Comparison of ENCODE assay signal across 1 cellular context in genomic region chr1:156657161-156657970, GRCh38.
TF ChIP-seq lines count a peak whose summit lies in the region.

No MANE protein-coding gene starts in this region.

TF ChIP-seq in SK-N-SH, 30 proteins besides CTCF, POLR2A, EP300 and RAD21 (continued from another document):
- TF ChIP-seq, protein P1, sequence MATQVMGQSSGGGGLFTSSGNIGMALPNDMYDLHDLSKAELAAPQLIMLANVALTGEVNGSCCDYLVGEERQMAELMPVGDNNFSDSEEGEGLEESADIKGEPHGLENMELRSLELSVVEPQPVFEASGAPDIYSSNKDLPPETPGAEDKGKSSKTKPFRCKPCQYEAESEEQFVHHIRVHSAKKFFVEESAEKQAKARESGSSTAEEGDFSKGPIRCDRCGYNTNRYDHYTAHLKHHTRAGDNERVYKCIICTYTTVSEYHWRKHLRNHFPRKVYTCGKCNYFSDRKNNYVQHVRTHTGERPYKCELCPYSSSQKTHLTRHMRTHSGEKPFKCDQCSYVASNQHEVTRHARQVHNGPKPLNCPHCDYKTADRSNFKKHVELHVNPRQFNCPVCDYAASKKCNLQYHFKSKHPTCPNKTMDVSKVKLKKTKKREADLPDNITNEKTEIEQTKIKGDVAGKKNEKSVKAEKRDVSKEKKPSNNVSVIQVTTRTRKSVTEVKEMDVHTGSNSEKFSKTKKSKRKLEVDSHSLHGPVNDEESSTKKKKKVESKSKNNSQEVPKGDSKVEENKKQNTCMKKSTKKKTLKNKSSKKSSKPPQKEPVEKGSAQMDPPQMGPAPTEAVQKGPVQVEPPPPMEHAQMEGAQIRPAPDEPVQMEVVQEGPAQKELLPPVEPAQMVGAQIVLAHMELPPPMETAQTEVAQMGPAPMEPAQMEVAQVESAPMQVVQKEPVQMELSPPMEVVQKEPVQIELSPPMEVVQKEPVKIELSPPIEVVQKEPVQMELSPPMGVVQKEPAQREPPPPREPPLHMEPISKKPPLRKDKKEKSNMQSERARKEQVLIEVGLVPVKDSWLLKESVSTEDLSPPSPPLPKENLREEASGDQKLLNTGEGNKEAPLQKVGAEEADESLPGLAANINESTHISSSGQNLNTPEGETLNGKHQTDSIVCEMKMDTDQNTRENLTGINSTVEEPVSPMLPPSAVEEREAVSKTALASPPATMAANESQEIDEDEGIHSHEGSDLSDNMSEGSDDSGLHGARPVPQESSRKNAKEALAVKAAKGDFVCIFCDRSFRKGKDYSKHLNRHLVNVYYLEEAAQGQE (IDR thresholded peaks at IDR 0.05; ENCODE audit: low read depth, low read length), result 0 out of 2 replicates have a peak, but pooled peaks have one; percentile 25
- no peak for TF ChIP-seq NFIC (IDR thresholded peaks at IDR 0.05; ENCODE audit: borderline replicate concordance)
- no peak for TF ChIP-seq FOXJ3 (CRISPR knock-in tag; IDR thresholded peaks at IDR 0.05)
- TF ChIP-seq RCOR1 (IDR thresholded peaks at IDR 0.05; ENCODE audit: low read length), result 0 out of 2 replicates have a peak, but pooled peaks have one; percentile 12
- no peak for TF ChIP-seq NRF1 (IDR thresholded peaks at IDR 0.05; ENCODE audit: low read depth, low read length)
- TF ChIP-seq CHD2 (IDR thresholded peaks at IDR 0.05; ENCODE audit: low read length, partially characterized antibody), result no peak
- TF ChIP-seq SMC3 (IDR thresholded peaks at IDR 0.05; ENCODE audit: low read depth, low read length), result peak; percentile 94
- TF ChIP-seq RFX5 (IDR thresholded peaks at IDR 0.05; ENCODE audit: low read length), result no peak
- TF ChIP-seq, protein P2, sequence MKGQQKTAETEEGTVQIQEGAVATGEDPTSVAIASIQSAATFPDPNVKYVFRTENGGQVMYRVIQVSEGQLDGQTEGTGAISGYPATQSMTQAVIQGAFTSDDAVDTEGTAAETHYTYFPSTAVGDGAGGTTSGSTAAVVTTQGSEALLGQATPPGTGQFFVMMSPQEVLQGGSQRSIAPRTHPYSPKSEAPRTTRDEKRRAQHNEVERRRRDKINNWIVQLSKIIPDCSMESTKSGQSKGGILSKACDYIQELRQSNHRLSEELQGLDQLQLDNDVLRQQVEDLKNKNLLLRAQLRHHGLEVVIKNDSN (IDR thresholded peaks at IDR 0.05; ENCODE audit: borderline replicate concordance, low read depth), result no peak
